9 cellular contexts compared by ENCODE assay signal in the genomic region with DNA sequence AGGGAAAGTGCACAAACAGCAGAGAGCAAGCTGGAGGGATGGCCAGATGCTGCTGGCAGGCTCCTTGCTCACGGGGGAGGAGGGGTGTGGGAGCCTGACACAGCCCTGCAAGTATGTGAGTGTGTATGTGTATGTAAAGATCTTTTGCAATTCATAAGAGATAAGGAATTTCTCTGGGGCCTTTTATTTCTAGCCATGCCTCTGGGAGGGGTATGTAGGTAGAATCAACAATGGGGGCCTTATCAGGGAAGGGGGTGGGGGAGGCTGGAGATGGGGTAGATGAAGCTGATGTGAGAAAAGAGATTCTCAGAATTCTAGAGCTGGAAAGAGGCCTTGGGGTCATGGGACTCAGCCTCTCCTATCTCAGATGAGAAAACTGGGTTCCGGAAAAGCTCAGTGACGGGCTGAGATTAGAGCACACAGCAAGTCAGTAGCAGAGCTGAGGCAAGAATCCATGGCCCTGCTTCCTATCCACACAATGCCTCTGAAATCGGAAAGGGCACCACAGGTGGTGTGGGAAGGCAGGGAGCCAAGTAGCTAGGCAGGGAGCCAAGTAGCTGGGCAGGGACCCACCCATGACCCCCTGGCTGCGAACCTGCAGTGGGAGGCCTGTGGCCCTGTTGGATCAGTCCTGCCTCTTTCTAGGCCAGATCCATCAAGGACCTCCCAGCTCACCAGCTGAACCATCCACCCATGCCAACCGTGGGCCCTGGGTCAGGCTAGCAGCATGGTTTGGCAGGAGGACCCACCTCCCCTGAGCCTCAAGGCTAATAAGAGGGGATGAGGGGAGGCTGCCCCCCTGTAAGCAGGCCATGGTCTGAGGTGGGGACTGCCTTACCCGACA. TPM values are rescaled to one million over a fixed set of nuclear protein-coding genes. Genes with fewer than 3 reads are reported as not detected.
DNase-seq lines count a peak whose midpoint lies in the region; ATAC-seq, FAIRE-seq and TF ChIP-seq lines count a peak whose summit lies in the region.
"Had no signal": no experiment of that assay in that cellular context is flagged by ENCODE, and none has a peak within 500 bp of the region (broad histone marks: within the 10 kb centered on the region; RNA-seq: fewer than 3 reads in every experiment).

No MANE protein-coding gene starts in this region.

- FAIRE-seq in small intestine (lab: Jason Lieb, UNC): no peak

- H3K23ac ChIP-seq in mesenchymal stem cell (ENCODE audit: low read length in 2 of 2): peak overlapping the region in 1 of 2 experiments; percentile 38

- H2BK5ac ChIP-seq in mesenchymal stem cell (ENCODE audit: low read depth, low read length, poor library complexity, severe bottlenecking): peak overlapping the region; percentile 26

- H3K18ac ChIP-seq in mesenchymal stem cell (ENCODE audit: low read depth in 1 of 2, low read length in 2 of 2): peak overlapping the region; percentile 61 to 95

- H3K4me2 ChIP-seq in mesenchymal stem cell (ENCODE audit: low read length, poor library complexity, severe bottlenecking): no peak overlapping the region

- H3K4ac ChIP-seq in mesenchymal stem cell (ENCODE audit: low read depth in 1 of 2, low read length in 2 of 2): peak overlapping the region; percentile 19 to 76

- no peaks in the 10 kb centered on the region for H3K36me3 Mint-ChIP-seq in chondrocyte (ENCODE audit: low read depth)
- H3K36me3 Mint-ChIP-seq: activated naive CD8-positive, alpha-beta T cell treated with anti-CD3 and anti-CD28 coated beads, Interleukin-2, amount 10 ng/mL, durations not matched to agents 7 days and 5 days had no signal

- no peak overlapping the region for H3K4me3 Mint-ChIP-seq in chondrocyte (ENCODE audit: unreplicated experiment)
- H3K4me3 Mint-ChIP-seq: activated naive CD8-positive, alpha-beta T cell treated with anti-CD3 and anti-CD28 coated beads, Interleukin-2, amount 10 ng/mL, durations not matched to agents 7 days and 5 days had no signal

- no peak overlapping the region for H3K9ac ChIP-seq in mesenchymal stem cell (ENCODE audit: low read length)

- peak overlapping the region in 1 of 2 experiments; percentile 75 for H3K14ac ChIP-seq in mesenchymal stem cell (ENCODE audit: low read length in 2 of 2)

- H2AFZ ChIP-seq in mesenchymal stem cell (ENCODE audit: low read depth, low read length): no peak overlapping the region

- peaks cover 4% of the 10 kb centered on the region for H3K9me3 ChIP-seq in mesenchymal stem cell (ENCODE audit: control insufficient read depth, low read length)
- H3K9me3 ChIP-seq in small intestine (ENCODE audit: control insufficient read depth, low read depth): no peaks in the 10 kb centered on the region

- no peaks in the 10 kb centered on the region for H3K9me3 Mint-ChIP-seq in chondrocyte (ENCODE audit: low read depth)
- H3K9me3 Mint-ChIP-seq: activated naive CD8-positive, alpha-beta T cell treated with anti-CD3 and anti-CD28 coated beads, Interleukin-2, amount 10 ng/mL, durations not matched to agents 7 days and 5 days had no signal

- peaks cover 90% of the 10 kb centered on the region for H3K4me1 Mint-ChIP-seq in chondrocyte (ENCODE audit: low read depth)

- H3K36me3 ChIP-seq in mesenchymal stem cell (ENCODE audit: control insufficient read depth in 1 of 2, insufficient read depth in 2 of 2, low read depth in 1 of 2, low read length in 2 of 2) (peaks cover 0 to 1% of the 10 kb centered on the region in 2 experiments), small intestine (ENCODE audit: control insufficient read depth in 2 of 2, insufficient read depth in 2 of 2, low read length in 2 of 2) (no peaks in the 10 kb centered on the region)

- WGBS in mesenchymal stem cell: 62% methylated on average over 7 of the region's 7 CpGs
- WGBS in small intestine, 3 donors: 39 to 65% (median 63%) methylated on average over 7 of the region's 7 CpGs

- H2BK120ac ChIP-seq in mesenchymal stem cell (ENCODE audit: low read depth, low read length): peak overlapping the region; percentile 65

- H3K27me3 Mint-ChIP-seq in chondrocyte (ENCODE audit: low read depth): no peaks in the 10 kb centered on the region

- peaks cover 2% of the 10 kb centered on the region for H3K79me1 ChIP-seq in mesenchymal stem cell (replicated peaks; ENCODE audit: low read length, poor library complexity, severe bottlenecking)

- H4K8ac ChIP-seq in mesenchymal stem cell (ENCODE audit: low read length): peak overlapping the region; percentile 78

- peak overlapping the region; percentile 89 for H4K91ac ChIP-seq in mesenchymal stem cell (ENCODE audit: low read length)

- peak; percentile 94 for DNase-seq in AG08396 (ENCODE audit: low spot score)
- DNase-seq in M059J (ENCODE audit: low read depth): peak; percentile 66
- DNase-seq in chondrocyte (ENCODE audit: low spot score): peak; percentile 63
- peak; percentile 89 for DNase-seq in mesenchymal stem cell
- DNase-seq in effector CD8-positive, alpha-beta T cell (lab: John Stamatoyannopoulos, UW): no peak
- DNase-seq in stimulated activated CD8-positive, alpha-beta memory T cell treated with anti-CD3 and anti-CD28 coated beads, Interleukin-4, amount 100 ng/mL, for 48 hours: no peak
- no peak for DNase-seq in small intestine
- DNase-seq: activated naive CD8-positive, alpha-beta T cell treated with anti-CD3 and anti-CD28 coated beads, Interleukin-2, amount 10 ng/mL, durations not matched to agents 7 days and 5 days had no signal

- H3K4me3 ChIP-seq in mesenchymal stem cell (ENCODE audit: insufficient read depth in 1 of 2, low read depth in 1 of 2, low read length in 2 of 2) (no peak overlapping the region), small intestine (ENCODE audit: low read depth in 1 of 2, low read length in 2 of 2) (no peak overlapping the region)

- peaks cover 0 to 48% of the 10 kb centered on the region in 2 experiments for H3K27me3 ChIP-seq in mesenchymal stem cell (ENCODE audit: control insufficient read depth in 1 of 2, insufficient read depth in 1 of 2, low read length in 2 of 2)
- H3K27me3 ChIP-seq in small intestine (ENCODE audit: control insufficient read depth in 2 of 2, insufficient read depth in 2 of 2, low read length in 2 of 2): no peaks in the 10 kb centered on the region

- peak overlapping the region; percentile 96 to 98 for H2BK12ac ChIP-seq in mesenchymal stem cell (ENCODE audit: low read length in 2 of 2)

- TF ChIP-seq CTCF in chondrocyte (IDR thresholded peaks at IDR 0.05): no peak

- H3K27ac ChIP-seq in mesenchymal stem cell (ENCODE audit: low read length, poor library complexity, severe bottlenecking): peak overlapping the region; percentile 97
- no peak overlapping the region for H3K27ac ChIP-seq in small intestine (ENCODE audit: low read depth in 1 of 2, low read length in 1 of 2)

- H3K4me1 ChIP-seq in mesenchymal stem cell (ENCODE audit: control insufficient read depth, insufficient read depth, low read depth, low read length): peaks cover 66% of the 10 kb centered on the region
- H3K4me1 ChIP-seq in small intestine (ENCODE audit: control insufficient read depth in 2 of 2, insufficient read depth in 1 of 2, low read depth in 1 of 2, low read length in 1 of 2): peaks cover 0 to 8% of the 10 kb centered on the region in 2 donors

- H3K27ac Mint-ChIP-seq in chondrocyte (ENCODE audit: unreplicated experiment): peak overlapping the region; percentile 94
- H3K27ac Mint-ChIP-seq: activated naive CD8-positive, alpha-beta T cell treated with anti-CD3 and anti-CD28 coated beads, Interleukin-2, amount 10 ng/mL, durations not matched to agents 7 days and 5 days had no signal

- H2BK15ac ChIP-seq in mesenchymal stem cell (ENCODE audit: low read depth, poor library complexity, severe bottlenecking): peak overlapping the region; percentile 90

- ATAC-seq in GM21381 (IDR thresholded peaks at IDR 0.05; ENCODE audit: unreplicated experiment): no peak

- peak overlapping the region; percentile 98 for H2AK5ac ChIP-seq in mesenchymal stem cell (ENCODE audit: low read length, severe bottlenecking)

RNA-seq across cellular contexts. Expression of a gene that starts 54.7 kb away (rescaled TPM):
- total RNA-seq in M059J (2014; rRNA removed; shearing (Covaris generic)): 6.8 and 13.8 TPM in 2 replicates
- 46.3 to 133 TPM (median 131 TPM) in 3 replicates for total RNA-seq in chondrocyte
- 14.9 TPM for polyA plus RNA-seq in mesenchymal stem cell (2013, experiment 1 of 2)
- 14.3 TPM for polyA plus RNA-seq in mesenchymal stem cell (2013, experiment 2 of 2)
- 10 to 100 TPM; 12.7 to 18.6 (median 15.6) TPM for polyA plus RNA-seq in small intestine

Comparison
In these comparisons a context has a peak if more than half of its experiments do, and no peak if none do; other contexts are left out.
1. DNase-seq: peak in AG08396 (single experiment), M059J (single experiment), chondrocyte (single experiment) and mesenchymal stem cell (single experiment); none in effector CD8-positive, alpha-beta T cell (single experiment), stimulated activated CD8-positive, alpha-beta memory T cell treated with anti-CD3 and anti-CD28 coated beads, Interleukin-4, amount 100 ng/mL, for 48 hours (single experiment) and small intestine (single experiment).